19 cellular contexts compared by ENCODE assay signal in genomic region chr22:45053094-45053493, GRCh38. TPM values are rescaled to one million over a fixed set of nuclear protein-coding genes. Genes with fewer than 3 reads are reported as not detected.
A peak's percentile ranks its signal among the peaks of the same experiment; 100 is the strongest.
DNase-seq lines count a peak whose midpoint lies in the region; ATAC-seq and TF ChIP-seq lines count a peak whose summit lies in the region.
"Had no signal": no experiment of that assay in that cellular context is flagged by ENCODE, and none has a peak within 500 bp of the region (broad histone marks: within the 10 kb centered on the region; RNA-seq: fewer than 3 reads in every experiment).

No MANE protein-coding gene starts in this region.

- DNase-seq in WTC11 (ENCODE audit: low spot score) (no peak), erythroblast (lab: John Stamatoyannopoulos, UW) (no peak), mesothelial cell of epicardium (ENCODE audit: low spot score in 2 of 2, unreplicated experiment in 2 of 2) (no peak), foreskin keratinocyte (no peak)
- DNase-seq: CD8-positive, alpha-beta T cell; COR-L47; DND-41; GF-D8; GOT3; HCEC 1CT; HFFc6; IMR-90; KG1 had no signal

- TF ChIP-seq POLR2A in erythroblast (IDR thresholded peaks at IDR 0.05; ENCODE audit: low read length), result no peak

- H3K4me1 Mint-ChIP-seq in WTC11 (peaks cover 33% of the 10 kb centered on the region), mesothelial cell of epicardium (peaks cover 14% of the 10 kb centered on the region)
- H3K4me1 Mint-ChIP-seq: CD14-positive monocyte had no signal

- H3K9me3 Mint-ChIP-seq in WTC11 (peaks cover 9% of the 10 kb centered on the region; the same call in 1 of the 2 replicates), mesothelial cell of epicardium (no peaks in the 10 kb centered on the region)
- H3K9me3 Mint-ChIP-seq: CD8-positive, alpha-beta T cell; HFFc6 had no signal

- H3K4me1 ChIP-seq in HUES48 (ENCODE audit: control insufficient read depth, insufficient read depth, low read length) (peaks cover 26% of the 10 kb centered on the region), iPS-18a (ENCODE audit: control insufficient read depth, low read depth, low read length) (peaks cover 22% of the 10 kb centered on the region), foreskin keratinocyte (no peaks in the 10 kb centered on the region)
- H3K4me1 ChIP-seq: A549 had no signal

- no peak overlapping the region for H3K4me3 Mint-ChIP-seq in WTC11
- H3K4me3 Mint-ChIP-seq in mesothelial cell of epicardium, result no peak overlapping the region
- H3K4me3 Mint-ChIP-seq: CD14-positive monocyte; CD8-positive, alpha-beta T cell; HFFc6 had no signal

- ATAC-seq in WTC11, result peak; percentile 40
- ATAC-seq in foreskin keratinocyte, result no peak
- ATAC-seq in GM21515 (IDR thresholded peaks at IDR 0.05; ENCODE audit: unreplicated experiment), result no peak
- ATAC-seq: A549; CD8-positive, alpha-beta T cell had no signal

- H3K27ac ChIP-seq in HUES48 (ENCODE audit: low read depth, low read length) (peak overlapping the region; percentile 96), iPS-18a (ENCODE audit: low read length) (peak overlapping the region; percentile 50), foreskin keratinocyte (no peak overlapping the region)
- H3K27ac ChIP-seq: A549 had no signal

- H3K27me3 Mint-ChIP-seq in WTC11 (ENCODE audit: low read depth), result peaks cover 56% of the 10 kb centered on the region
- peaks cover 60% of the 10 kb centered on the region for H3K27me3 Mint-ChIP-seq in mesothelial cell of epicardium (ENCODE audit: low read depth)

- H3K36me3 ChIP-seq in HUES48 (ENCODE audit: control insufficient read depth, insufficient read depth, low read length) (no peaks in the 10 kb centered on the region), iPS-18a (ENCODE audit: control insufficient read depth, low read depth, low read length) (no peaks in the 10 kb centered on the region)

- H3K9ac ChIP-seq in HUES48 (ENCODE audit: low read depth, low read length), result peak overlapping the region; percentile 33
- no peak overlapping the region for H3K9ac ChIP-seq in iPS-18a (ENCODE audit: low read length)

- POLR2A ChIA-PET in WTC11 (lab: Charles Lee), result no interaction called here

- H3K27me3 ChIP-seq in HUES48 (ENCODE audit: control insufficient read depth, insufficient read depth, low read length) (peaks cover 3% of the 10 kb centered on the region), iPS-18a (ENCODE audit: control insufficient read depth, insufficient read depth, low read length) (peaks cover 17% of the 10 kb centered on the region), foreskin keratinocyte (peaks cover 15% of the 10 kb centered on the region)

- CTCF ChIA-PET in WTC11 (lab: Charles Lee), result interaction anchor here (0.6 kb wide), 1 partner anchor 36 kb away, joined by 4 read pairs; no protein-coding TSS in a partner anchor

- H3K27ac Mint-ChIP-seq in WTC11, result peak overlapping the region; percentile 21; the same call in 1 of the 2 replicates
- no peak overlapping the region for H3K27ac Mint-ChIP-seq in mesothelial cell of epicardium
- H3K27ac Mint-ChIP-seq: CD14-positive monocyte; CD8-positive, alpha-beta T cell; HFFc6 had no signal

- H3K9me3 ChIP-seq in HUES48 (ENCODE audit: control insufficient read depth, insufficient read depth, low read length) (no peaks in the 10 kb centered on the region), iPS-18a (ENCODE audit: control insufficient read depth, low read depth, low read length) (no peaks in the 10 kb centered on the region)
- H3K9me3 ChIP-seq: A549 had no signal

- H3K4me3 ChIP-seq in HUES48 (ENCODE audit: low read depth, low read length) (peak overlapping the region; percentile 35), iPS-18a (ENCODE audit: low read length) (no peak overlapping the region)
- H3K4me3 ChIP-seq: A549 had no signal

- TF ChIP-seq CTCF in WTC11 (IDR thresholded peaks at IDR 0.05) (no peak), mesothelial cell of epicardium (IDR thresholded peaks at IDR 0.05; ENCODE audit: unreplicated experiment) (no peak), foreskin keratinocyte (conservative IDR thresholded peaks at IDR 0.05) (no peak)

- peaks cover 3% of the 10 kb centered on the region for H3K36me3 Mint-ChIP-seq in WTC11
- no peaks in the 10 kb centered on the region for H3K36me3 Mint-ChIP-seq in mesothelial cell of epicardium
- H3K36me3 Mint-ChIP-seq: CD14-positive monocyte; CD8-positive, alpha-beta T cell had no signal

TF ChIP-seq in WTC11, 78 proteins besides CTCF, POLR2A, EP300 and RAD21:
- peak; percentile 38; the same call in 1 of the 2 replicates for TF ChIP-seq NFE2L1 (CRISPR knock-in tag; IDR thresholded peaks at IDR 0.05)
- no peak for TF ChIP-seq USF1 (CRISPR knock-in tag; IDR thresholded peaks at IDR 0.05)
- no peak for TF ChIP-seq ZNF232 (CRISPR knock-in tag; IDR thresholded peaks at IDR 0.05)
- 0 out of 2 replicates have a peak, but pooled peaks have one; percentile 37 for TF ChIP-seq ZNF396 (CRISPR knock-in tag; IDR thresholded peaks at IDR 0.05; ENCODE audit: borderline replicate concordance)

RNA-seq across cellular contexts. Expression of gene PHF21B, which starts 43.3 kb away (rescaled TPM):
- total RNA-seq in WTC11 (2021) (90.6 to 107 TPM (median 92.5 TPM) in 3 replicates), mesothelial cell of epicardium (5.7 to 8.6 TPM (median 6.8 TPM) in 3 replicates), foreskin keratinocyte (0.14 and 0.27 TPM in 2 replicates)
- polyA plus RNA-seq in foreskin keratinocyte, result 0.10 and 0.12 TPM in 2 replicates
- total RNA-seq: CD8-positive, alpha-beta T cell; HFFc6; IMR-90 had no signal
- polyA plus RNA-seq: AG04450, CD14-positive monocyte had no signal
